In the genomic region with DNA sequence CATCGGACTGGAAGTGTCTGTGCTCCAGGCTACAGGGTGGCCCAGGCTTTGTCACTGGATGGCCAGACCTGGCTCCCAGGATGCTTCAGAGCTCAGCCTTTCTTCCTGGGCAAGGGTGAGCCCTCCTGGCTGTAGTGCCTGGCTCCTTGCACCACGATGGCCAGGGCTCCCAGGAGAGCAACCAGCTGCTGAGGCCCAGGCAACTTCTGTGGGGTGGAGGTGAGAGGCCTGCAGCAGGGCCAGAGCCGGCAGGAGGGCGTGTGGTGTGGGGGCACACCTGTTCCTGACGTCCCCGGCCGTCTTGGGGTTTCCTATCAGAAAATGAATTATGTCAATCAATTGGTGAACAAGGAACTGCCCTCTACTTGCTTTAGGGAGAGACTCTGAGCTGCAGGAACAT, we compare ENCODE assay signal across 22 cellular contexts.
"Had no signal": no experiment of that assay in that cellular context is flagged by ENCODE, and none has a peak within 500 bp of the region (broad histone marks: within the 10 kb centered on the region; RNA-seq: fewer than 3 reads in every experiment).

No MANE protein-coding gene starts in this region.

- ATAC-seq: effector memory CD8-positive, alpha-beta T cell; esophagus mucosa; gastroesophageal sphincter; heart left ventricle; left lung; left ventricle myocardium superior; lower lobe of right lung had no signal

- H2AFZ ChIP-seq: hepatocyte had no signal

- H3K36me3 ChIP-seq: esophagus squamous epithelium, gastroesophageal sphincter, heart left ventricle, left lung, lower lobe of right lung had no signal

- DNase-seq: cortex of kidney; effector CD8-positive, alpha-beta T cell; effector memory CD8-positive, alpha-beta T cell; endodermal cell; erythroblast; esophagus squamous epithelium; foreskin fibroblast; heart left ventricle; hypothalamus; immature natural killer cell; islet precursor cell; kidney; kidney glomerular epithelial cell; left lung; left ventricle myocardium superior; lower lobe of right lung; mesenchymal stem cell; midbrain had no signal

- H3K27me3 ChIP-seq: hepatocyte had no signal

- H3K4me3 ChIP-seq: esophagus squamous epithelium, gastroesophageal sphincter, heart left ventricle, hepatocyte, left lung, lower lobe of right lung had no signal

- H3K4me2 ChIP-seq: hepatocyte had no signal

- H3K27ac ChIP-seq: epithelial cell of prostate, esophagus squamous epithelium, gastroesophageal sphincter, heart left ventricle, hepatocyte, left lung, lower lobe of right lung had no signal

- H3K4me1 ChIP-seq: esophagus squamous epithelium, gastroesophageal sphincter, heart left ventricle, left lung, lower lobe of right lung had no signal

- H3K9me3 ChIP-seq: esophagus squamous epithelium, gastroesophageal sphincter, left lung, lower lobe of right lung had no signal
